ENCODE assay signal across 1 cellular context in genomic region chr5:141567513-141568117, GRCh38.
TF ChIP-seq lines count a peak whose summit lies in the region.

No MANE protein-coding gene starts in this region.

TF ChIP-seq in HCT116, 20 proteins besides CTCF, POLR2A, EP300 and RAD21 (continued from another document):
- no peak for TF ChIP-seq TCF7L2 (IDR thresholded peaks at IDR 0.05; ENCODE audit: borderline replicate concordance, extremely low read depth, insufficient read depth, insufficient read length)
- no peak for TF ChIP-seq FOSL1 (IDR thresholded peaks at IDR 0.05; ENCODE audit: low read depth)
- no peak for TF ChIP-seq CBX3 (IDR thresholded peaks at IDR 0.05; ENCODE audit: low read depth)
- no peak for TF ChIP-seq SP1 (IDR thresholded peaks at IDR 0.05; ENCODE audit: low read depth)
- TF ChIP-seq MAX (IDR thresholded peaks at IDR 0.05): no peak
- no peak for TF ChIP-seq ZNF274 (IDR thresholded peaks at IDR 0.05; ENCODE audit: low read depth, low read length)
- no peak for TF ChIP-seq SIN3A (IDR thresholded peaks at IDR 0.05; ENCODE audit: low read depth)
- no peak for TF ChIP-seq SRF (IDR thresholded peaks at IDR 0.05; ENCODE audit: low read depth)
- TF ChIP-seq EZH2phosphoT487 (IDR thresholded peaks at IDR 0.05; ENCODE audit: borderline replicate concordance): no peak
- TF ChIP-seq EGR1 (IDR thresholded peaks at IDR 0.05; ENCODE audit: low read depth): no peak
- TF ChIP-seq YY1 (IDR thresholded peaks at IDR 0.05; ENCODE audit: extremely low read depth, insufficient replicate concordance, low read depth, low read length): no peak
TF ChIP-seq in HCT116: peak in this region for 0.
